10 cellular contexts compared by ENCODE assay signal in genomic region chr12:79782197-79782890, GRCh38.
DNase-seq lines count a peak whose midpoint lies in the region; ATAC-seq and TF ChIP-seq lines count a peak whose summit lies in the region.
"Had no signal": no experiment of that assay in that cellular context is flagged by ENCODE, and none has a peak within 500 bp of the region (broad histone marks: within the 10 kb centered on the region; RNA-seq: fewer than 3 reads in every experiment).

No MANE protein-coding gene starts in this region.

- TF ChIP-seq CTCF in GM23338 (conservative IDR thresholded peaks at IDR 0.05; ENCODE audit: low read depth in 2 of 2) (no peak), fibroblast of pulmonary artery (IDR thresholded peaks at IDR 0.05; ENCODE audit: low read length, missing control alignments) (no peak)

- H3K9me3 Mint-ChIP-seq in GM23338 = no peaks in the 10 kb centered on the region

- peak overlapping the region; percentile 8 for H3K9ac ChIP-seq in skeletal muscle satellite cell (ENCODE audit: low read depth, low read length)

- no peaks in the 10 kb centered on the region for H3K27me3 ChIP-seq in GM23338 (ENCODE audit: insufficient read depth)
- no peaks in the 10 kb centered on the region for H3K27me3 ChIP-seq in skeletal muscle satellite cell (ENCODE audit: control insufficient read depth, insufficient read depth, low read length)

- H3F3A ChIP-seq in GM23338 (replicated peaks; ENCODE audit: low read depth) = no peaks in the 10 kb centered on the region

- no peak overlapping the region for H3K4me3 Mint-ChIP-seq in GM23338
- H3K4me3 Mint-ChIP-seq: activated naive CD8-positive, alpha-beta T cell had no signal

- H3K79me2 ChIP-seq in GM23338 (replicated peaks; ENCODE audit: insufficient read depth) = no peaks in the 10 kb centered on the region

- in situ Hi-C loops in SK-MEL-5 (cut with HindIII; ENCODE audit: low pct_unique_long_range_greater_than_20kb, low sequenced_read_pairs) = no loop called here

- peaks cover 36% of the 10 kb centered on the region for H3K4me1 Mint-ChIP-seq in GM23338

- peak overlapping the region; percentile 86 for H3K27ac ChIP-seq in GM23338 (ENCODE audit: low read depth)

- no peak overlapping the region for H2AFZ ChIP-seq in GM23338

- DNase-seq in GM23338 (ENCODE audit: low spot score) = no peak
- peak; percentile 17 for DNase-seq in SK-MEL-5 (ENCODE audit: low read depth, low spot score)
- DNase-seq in fibroblast of pulmonary artery (ENCODE audit: low read depth) = peak; percentile 63
- DNase-seq in NCI-H2107 treated with DMSO at 0.1 percent for 48 hours (lab: John Stamatoyannopoulos, UW; ENCODE audit: unreplicated experiment) = no peak
- DNase-seq: head of caudate nucleus, NCI-H446 treated with DMSO at 0.1 percent for 48 hours had no signal

- H3K27ac Mint-ChIP-seq in GM23338 = peak overlapping the region; percentile 72
- H3K27ac Mint-ChIP-seq: activated naive CD8-positive, alpha-beta T cell had no signal

- H3K9me2 ChIP-seq in GM23338 (ENCODE audit: insufficient read depth) = no peaks in the 10 kb centered on the region

- H3K4me1 ChIP-seq in GM23338 (ENCODE audit: insufficient read depth) (peaks cover 41% of the 10 kb centered on the region), skeletal muscle satellite cell (ENCODE audit: control insufficient read depth, insufficient read depth, low read length) (peaks cover 33% of the 10 kb centered on the region)

- no peak overlapping the region for H3K4me2 ChIP-seq in GM23338
- no peak overlapping the region for H3K4me2 ChIP-seq in skeletal muscle satellite cell (ENCODE audit: low read length)

- ATAC-seq in GM23338 (no peak), HG03571 (IDR thresholded peaks at IDR 0.05; ENCODE audit: unreplicated experiment) (no peak), HG03025 (IDR thresholded peaks at IDR 0.05; ENCODE audit: low FRiP score, unreplicated experiment) (no peak)

- H3K4me3 ChIP-seq in GM23338 (no peak overlapping the region), fibroblast of pulmonary artery (replicated peaks; ENCODE audit: low read depth, low read length) (no peak overlapping the region), skeletal muscle satellite cell (ENCODE audit: low read length) (no peak overlapping the region)

- H3K36me3 Mint-ChIP-seq in GM23338 (ENCODE audit: low read depth) = peaks cover 5% of the 10 kb centered on the region; the same call in 2 of the 3 replicates

- no peaks in the 10 kb centered on the region for H3K36me3 ChIP-seq in GM23338 (ENCODE audit: insufficient read depth)
- H3K36me3 ChIP-seq in skeletal muscle satellite cell (ENCODE audit: insufficient read depth, low read length) = peaks cover 56% of the 10 kb centered on the region

- H3K9me3 ChIP-seq in skeletal muscle satellite cell (replicated peaks; ENCODE audit: low read length) = no peaks in the 10 kb centered on the region

- no peaks in the 10 kb centered on the region for H4K20me1 ChIP-seq in GM23338 (replicated peaks; ENCODE audit: insufficient read depth)

- H3K27me3 Mint-ChIP-seq in GM23338 (ENCODE audit: insufficient read depth, low read depth, poor library complexity) = no peaks in the 10 kb centered on the region
- H3K27me3 Mint-ChIP-seq: activated naive CD8-positive, alpha-beta T cell had no signal

TF ChIP-seq in GM23338, 12 proteins besides CTCF, POLR2A, EP300 and RAD21 (continues in another document):
- TF ChIP-seq CREB1 (CRISPR knock-in tag; IDR thresholded peaks at IDR 0.05; ENCODE audit: low read depth) (no peak), JUNB (IDR thresholded peaks at IDR 0.05; ENCODE audit: unreplicated experiment) (no peak), EZH2phosphoT487 (IDR thresholded peaks at IDR 0.05; ENCODE audit: unreplicated experiment) (no peak), REST (IDR thresholded peaks at IDR 0.05; ENCODE audit: unreplicated experiment) (no peak), STAT1 (IDR thresholded peaks at IDR 0.05; ENCODE audit: unreplicated experiment) (no peak), NANOG (IDR thresholded peaks at IDR 0.05; ENCODE audit: borderline replicate concordance) (no peak), ZNF114 (CRISPR knock-in tag; IDR thresholded peaks at IDR 0.05) (no peak)
- TF ChIP-seq, protein P1, sequence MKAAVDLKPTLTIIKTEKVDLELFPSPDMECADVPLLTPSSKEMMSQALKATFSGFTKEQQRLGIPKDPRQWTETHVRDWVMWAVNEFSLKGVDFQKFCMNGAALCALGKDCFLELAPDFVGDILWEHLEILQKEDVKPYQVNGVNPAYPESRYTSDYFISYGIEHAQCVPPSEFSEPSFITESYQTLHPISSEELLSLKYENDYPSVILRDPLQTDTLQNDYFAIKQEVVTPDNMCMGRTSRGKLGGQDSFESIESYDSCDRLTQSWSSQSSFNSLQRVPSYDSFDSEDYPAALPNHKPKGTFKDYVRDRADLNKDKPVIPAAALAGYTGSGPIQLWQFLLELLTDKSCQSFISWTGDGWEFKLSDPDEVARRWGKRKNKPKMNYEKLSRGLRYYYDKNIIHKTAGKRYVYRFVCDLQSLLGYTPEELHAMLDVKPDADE (IDR thresholded peaks at IDR 0.05) = no peak

Comparison
In these comparisons a context has a peak if more than half of its experiments do, and no peak if none do; other contexts are left out.
1. DNase-seq: peak in SK-MEL-5 (single experiment) and fibroblast of pulmonary artery (single experiment); none in GM23338 (single experiment) and NCI-H2107 treated with DMSO at 0.1 percent for 48 hours (single experiment).